In the genomic region with DNA sequence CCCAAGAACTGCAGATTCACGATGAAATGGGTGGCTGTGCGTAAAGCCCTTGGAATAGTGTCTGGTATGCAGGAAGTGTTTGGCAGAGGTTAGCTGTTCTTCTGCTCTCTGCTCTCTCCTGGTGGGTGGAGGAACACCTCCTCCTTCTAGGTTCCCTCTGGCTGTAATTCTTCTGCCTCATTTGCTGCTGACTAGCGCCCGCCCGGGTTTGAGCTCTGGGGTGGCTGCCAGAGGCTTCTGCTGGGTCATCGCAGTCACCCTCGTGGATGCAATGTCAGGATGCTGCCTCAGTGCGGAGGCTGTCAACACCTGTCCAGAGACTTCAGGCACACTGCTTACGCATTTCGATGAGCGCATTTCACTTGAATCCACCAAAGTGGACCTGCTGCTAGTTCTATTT, we compare ENCODE assay signal across 11 cellular contexts. TPM values are rescaled to one million over a fixed set of nuclear protein-coding genes. Genes with fewer than 3 reads are reported as not detected.
DNase-seq lines count a peak whose midpoint lies in the region; ATAC-seq, FAIRE-seq and TF ChIP-seq lines count a peak whose summit lies in the region.
"Had no signal": no experiment of that assay in that cellular context is flagged by ENCODE, and none has a peak within 500 bp of the region (broad histone marks: within the 10 kb centered on the region; RNA-seq: fewer than 3 reads in every experiment).

No MANE protein-coding gene starts in this region.

- no peaks in the 10 kb centered on the region for H3K79me1 ChIP-seq in neuronal stem cell (ENCODE audit: low read depth, low read length)

- H3K4me3 ChIP-seq in K562 (no peak overlapping the region), suprapubic skin (no peak overlapping the region), neuronal stem cell (ENCODE audit: low read length in 2 of 2) (no peak overlapping the region)
- H3K4me3 ChIP-seq: esophagus muscularis mucosa had no signal

- no peak overlapping the region for H4K8ac ChIP-seq in neuronal stem cell (ENCODE audit: low read depth, low read length)

- no peak for FAIRE-seq in K562 (lab: Jason Lieb, UNC)

- H2BK5ac ChIP-seq in neuronal stem cell (ENCODE audit: low read length) = no peak overlapping the region

- H2BK120ac ChIP-seq in neuronal stem cell (ENCODE audit: low read depth, low read length) = no peak overlapping the region

- no peak overlapping the region for H2AK5ac ChIP-seq in neuronal stem cell (ENCODE audit: low read depth, low read length)

- H3K79me2 ChIP-seq in K562 (ENCODE audit: control insufficient read depth, insufficient read depth, low read length) = no peaks in the 10 kb centered on the region; the same call in 1 of the 3 replicates

- no peak overlapping the region for H2BK15ac ChIP-seq in neuronal stem cell (ENCODE audit: low read length)

- POLR2A ChIA-PET in K562 (lab: Yijun Ruan, JAX) = no interaction called here

- CTCF ChIA-PET in K562 (lab: Yijun Ruan, JAX; ENCODE audit: low intra/inter-chr PET ratio) = no interaction called here

- no peak overlapping the region for H3K4me2 ChIP-seq in K562 (ENCODE audit: insufficient read depth, low read length)
- H3K4me2 ChIP-seq in neuronal stem cell (ENCODE audit: insufficient read depth, low read length, poor library complexity, severe bottlenecking) = no peak overlapping the region

- 43% methylated on average over 11 of the region's 11 CpGs for WGBS in K562 (ENCODE audit: insufficient coverage, low coverage, missing lambda C conversion rate)
- 58% methylated on average over 11 of the region's 11 CpGs for WGBS in suprapubic skin
- no CpG with 5 or more reads among the region's 11 CpGs for WGBS in neuronal stem cell (ENCODE audit: extremely low coverage in 2 of 2, insufficient read length in 2 of 2, insufficient replicate concordance in 1 of 2), 2 donors

- ATAC-seq in K562 (no peak), left colon (no peak)

- no TSS peak for BruUV-seq in K562 (replicated peaks; lab: Mats Ljungman, UMichigan)

- TF ChIP-seq CTCF in K562 (IDR thresholded peaks at IDR 0.05 in 2 of 3, conservative IDR thresholded peaks at IDR 0.05 in 1 of 3; ENCODE audit: insufficient read depth in 2 of 3, low read depth in 1 of 3, low read length in 3 of 3) = no peak
- TF ChIP-seq CTCF in suprapubic skin (IDR thresholded peaks at IDR 0.05) = no peak

- intact Hi-C loops in K562 (cut with micrococcal nuclease) (no loop called here), left colon (cut with DNase I, micrococcal nuclease) (no loop called here)

- DNase-seq in NCI-H345 (lab: John Stamatoyannopoulos, UW) (peak; percentile 21), NCI-H345 treated with DMSO at 0.1 percent for 48 hours (lab: John Stamatoyannopoulos, UW; ENCODE audit: unreplicated experiment) (no peak), K562 (ENCODE audit: extremely low read depth in 1 of 4, low spot score in 3 of 4) (peak in 1 of 4 experiments; percentile 11), retina (peak; percentile 46), suprapubic skin (ENCODE audit: low spot score in 2 of 2) (no peak), neuronal stem cell (ENCODE audit: low spot score) (no peak), left colon (no peak)
- DNase-seq: anterior cingulate cortex had no signal

- no peak for TF ChIP-seq RAD21 in K562 (CRISPR knock-in tag; conservative IDR thresholded peaks at IDR 0.05 in 1 of 2, IDR thresholded peaks at IDR 0.05 in 1 of 2)

- no peak overlapping the region for H3K4ac ChIP-seq in neuronal stem cell (ENCODE audit: low read length)

- TF ChIP-seq POLR2A in K562 (conservative IDR thresholded peaks at IDR 0.05) = no peak
- TF ChIP-seq POLR2A in suprapubic skin (IDR thresholded peaks at IDR 0.05) = no peak

- no peak for TF ChIP-seq EP300 in K562 (IDR thresholded peaks at IDR 0.05; ENCODE audit: low read length)
- TF ChIP-seq EP300 in suprapubic skin (IDR thresholded peaks at IDR 0.05) = no peak

- no peak overlapping the region for H4K91ac ChIP-seq in neuronal stem cell (ENCODE audit: low read depth, low read length, poor library complexity)

- H3K9me3 ChIP-seq in KOPT-K1 (ENCODE audit: insufficient read depth, low read length, poor library complexity, severe bottlenecking) (no peaks in the 10 kb centered on the region), K562 (replicated peaks; ENCODE audit: control insufficient read depth, insufficient read depth, low read depth, low read length) (no peaks in the 10 kb centered on the region), suprapubic skin (no peaks in the 10 kb centered on the region), neuronal stem cell (replicated peaks in 1 of 2; ENCODE audit: control insufficient read depth in 2 of 2, insufficient read depth in 1 of 2, low read depth in 1 of 2, low read length in 2 of 2) (no peaks in the 10 kb centered on the region)
- H3K9me3 ChIP-seq: esophagus muscularis mucosa had no signal

- H3K14ac ChIP-seq in neuronal stem cell (ENCODE audit: low read length) = no peak overlapping the region

- no peak overlapping the region for H2AFZ ChIP-seq in K562 (ENCODE audit: low read depth, low read length)
- no peak overlapping the region for H2AFZ ChIP-seq in neuronal stem cell (ENCODE audit: low read length)

- H3K27ac ChIP-seq in KOPT-K1 (ENCODE audit: low read depth, low read length, poor library complexity, severe bottlenecking) (peak overlapping the region; percentile 51), K562 (ENCODE audit: extremely low read depth, low read depth, low read length) (no peak overlapping the region), suprapubic skin (no peak overlapping the region), neuronal stem cell (replicated peaks; ENCODE audit: low read length) (no peak overlapping the region)
- H3K27ac ChIP-seq: esophagus muscularis mucosa, VCaP had no signal

- H3K36me3 ChIP-seq in KOPT-K1 (ENCODE audit: insufficient read depth, low read length) (peaks cover 59% of the 10 kb centered on the region), K562 (ENCODE audit: control insufficient read depth, insufficient read depth, low read length) (no peaks in the 10 kb centered on the region), suprapubic skin (no peaks in the 10 kb centered on the region), neuronal stem cell (replicated peaks in 1 of 2; ENCODE audit: control insufficient read depth in 2 of 2, insufficient read depth in 2 of 2, low read length in 2 of 2) (no peaks in the 10 kb centered on the region)
- H3K36me3 ChIP-seq: esophagus muscularis mucosa had no signal

- H3K27me3 ChIP-seq in K562 (ENCODE audit: control insufficient read depth in 2 of 2, insufficient read depth in 2 of 2, low read length in 2 of 2) (no peaks in the 10 kb centered on the region), suprapubic skin (no peaks in the 10 kb centered on the region), neuronal stem cell (ENCODE audit: control insufficient read depth in 3 of 3, insufficient read depth in 3 of 3, low read depth in 1 of 3, low read length in 3 of 3) (peaks cover 0 to 9% (median 0%) of the 10 kb centered on the region in 3 experiments)

- H3K23ac ChIP-seq in neuronal stem cell (ENCODE audit: low read depth, low read length, poor library complexity) = no peak overlapping the region

- no peak overlapping the region for H2BK12ac ChIP-seq in neuronal stem cell (ENCODE audit: low read length)

- no peaks in the 10 kb centered on the region for H3K9me1 ChIP-seq in K562 (ENCODE audit: control insufficient read depth, insufficient read depth, low read length)

- H3K9ac ChIP-seq in K562 (ENCODE audit: insufficient read depth in 1 of 2, low read depth in 2 of 2, low read length in 2 of 2) (no peak overlapping the region), neuronal stem cell (ENCODE audit: low read depth, low read length, poor library complexity) (no peak overlapping the region)

- H3K4me1 ChIP-seq in K562 (replicated peaks in 1 of 2; ENCODE audit: control insufficient read depth in 2 of 2, insufficient read depth in 2 of 2, low read length in 2 of 2) = peaks cover 11 to 44% of the 10 kb centered on the region in 2 experiments
- peaks cover 3% of the 10 kb centered on the region for H3K4me1 ChIP-seq in suprapubic skin
- H3K4me1 ChIP-seq in neuronal stem cell (ENCODE audit: control insufficient read depth in 2 of 2, insufficient read depth in 1 of 2, low read depth in 1 of 2, low read length in 2 of 2) = peaks cover 0 to 3% of the 10 kb centered on the region in 2 donors

- H3K18ac ChIP-seq in neuronal stem cell (ENCODE audit: low read length) = no peak overlapping the region

- in situ Hi-C loops in K562 (cut with MboI) = no loop called here

- H4K20me1 ChIP-seq in K562 (replicated peaks; ENCODE audit: control insufficient read depth, insufficient read depth, low read length) = peaks cover 7% of the 10 kb centered on the region; the same call in 1 of the 2 replicates

TF ChIP-seq in K562, 482 proteins besides CTCF, POLR2A, EP300 and RAD21:
- TF ChIP-seq MECOM (CRISPR knock-in tag; IDR thresholded peaks at IDR 0.05) (no peak), NFE2 (IDR thresholded peaks at IDR 0.05; ENCODE audit: low read depth) (peak; percentile 38; the same call in 1 of the 2 replicates)

RNA-seq across cellular contexts. Expression of a gene that starts 11.7 kb away (rescaled TPM):
- 21.2 and 25.8 TPM in 2 replicates for total RNA-seq in K562 (2011; cell fraction: chromatin; rRNA removed; ENCODE audit: low replicate concordance)
- total RNA-seq in K562 (2011; cell fraction: nucleolus; rRNA removed) = 10.1 and 11.8 TPM in 2 replicates
- 10.5 and 17.9 TPM in 2 replicates for total RNA-seq in K562 (2011; cell fraction: nucleoplasm; rRNA removed)
- total RNA-seq in K562 (2014; rRNA removed) (23.2 and 23.7 TPM in 2 replicates), K562 (2014; rRNA removed; fragmentation: Illumina TruSeq; extraction: Trizol) (20.2 and 20.5 TPM in 2 replicates), K562 (2015; rRNA removed; fragmentation: Illumina TruSeq; extraction: Trizol) (39.9 and 42.6 TPM in 2 replicates), K562 (2021) (28.2 and 29.1 TPM in 2 replicates), suprapubic skin (10 to 100 TPM in 1 of 4 donors, 1 to 10 TPM in 3; 2.3 to 11.2 (median 3.2) TPM), left colon (10 to 100 TPM in 1 of 2 donors, 1 to 10 TPM in 1; 4.9 to 13.3 TPM)
- polyA plus RNA-seq in K562 (2011; rRNA removed) (9.8 and 35.1 TPM in 2 replicates), K562 (2014; fragmentation: Illumina TruSeq; extraction: Trizol) (18.2 and 20.7 TPM in 2 replicates), K562 (2014; fragmentation: Nextera tagmentation; extraction: Ambion mirVana) (1 to 10 TPM; 4.5 to 9.0 TPM), K562 (2014; rRNA removed) (14.0 and 16.5 TPM in 2 replicates)
- 7.3 and 32.1 TPM in 2 replicates for polyA plus RNA-seq in K562 (2011; cell fraction: cytosol; rRNA removed)
- 25.0 and 96.7 TPM in 2 replicates for polyA plus RNA-seq in K562 (2011; cell fraction: nucleus; rRNA removed)
- 26.6 and 45.1 TPM in 2 replicates for polyA plus RNA-seq in K562 (2012)
- 30.6 and 103 TPM in 2 replicates for polyA minus RNA-seq in K562 (2011; rRNA and poly(A)+ RNA removed)
- 14.0 and 36.2 TPM in 2 replicates for polyA minus RNA-seq in K562 (2011; cell fraction: cytosol; rRNA and poly(A)+ RNA removed)
- 30.3 and 123 TPM in 2 replicates for polyA minus RNA-seq in K562 (2011; cell fraction: nucleus; rRNA and poly(A)+ RNA removed)
- polyA plus RNA-seq in neuronal stem cell (2013, experiment 1 of 2) = 0.36 TPM
- 0.40 TPM for polyA plus RNA-seq in neuronal stem cell (2013, experiment 2 of 2)

Comparison
In these comparisons a context has a peak if more than half of its experiments do, and no peak if none do; other contexts are left out.
1. DNase-seq: peak in NCI-H345 (single experiment) and retina (single experiment); none in NCI-H345 treated with DMSO at 0.1 percent for 48 hours (single experiment), suprapubic skin (0 of 2), neuronal stem cell (single experiment) and left colon (0 of 2).